ENCODE assay signal across 15 cellular contexts in genomic region chr2:168573128-168573903, GRCh38.
A peak's percentile ranks its signal among the peaks of the same experiment; 100 is the strongest.
DNase-seq lines count a peak whose midpoint lies in the region; ATAC-seq and TF ChIP-seq lines count a peak whose summit lies in the region.
"Had no signal": no experiment of that assay in that cellular context is flagged by ENCODE, and none has a peak within 500 bp of the region (broad histone marks: within the 10 kb centered on the region; RNA-seq: fewer than 3 reads in every experiment).

No MANE protein-coding gene starts in this region.

- H4K91ac ChIP-seq in mesenchymal stem cell (ENCODE audit: low read length) = no peak overlapping the region

- no peak for TF ChIP-seq CTCF in CD8-positive, alpha-beta T cell (IDR thresholded peaks at IDR 0.05)
- TF ChIP-seq CTCF in GM23338 (conservative IDR thresholded peaks at IDR 0.05; ENCODE audit: low read depth in 2 of 2) = no peak

- H3K9me3 Mint-ChIP-seq in CD8-positive, alpha-beta T cell = peaks cover 4% of the 10 kb centered on the region
- no peaks in the 10 kb centered on the region for H3K9me3 Mint-ChIP-seq in GM23338
- H3K9me3 Mint-ChIP-seq: activated CD8-positive, alpha-beta T cell treated with anti-CD3 and anti-CD28 coated beads for 36 hours; CD4-positive, alpha-beta T cell; stimulated activated naive CD8-positive, alpha-beta T cell treated with anti-CD3 and anti-CD28 coated beads, Interleukin-15, Interleukin-2, amounts not matched to agents 100 ng/mL and 50 ng/mL, for 24 hours had no signal

- no peak overlapping the region for H3K9ac ChIP-seq in mesenchymal stem cell (ENCODE audit: low read length)

- H4K20me1 ChIP-seq in GM23338 (replicated peaks; ENCODE audit: insufficient read depth) = no peaks in the 10 kb centered on the region; the same call in 1 of the 2 replicates

- CTCF ChIA-PET in CD8-positive, alpha-beta T cell (lab: Charles Lee) = no interaction called here

- no peak overlapping the region for H4K8ac ChIP-seq in mesenchymal stem cell (ENCODE audit: low read length)

- 100% methylated on average over 1 of the region's 1 CpG for WGBS in mesenchymal stem cell

- peaks cover 21% of the 10 kb centered on the region for H3K4me1 Mint-ChIP-seq in CD8-positive, alpha-beta T cell (ENCODE audit: low read depth)
- H3K4me1 Mint-ChIP-seq in GM23338 = peaks cover 23% of the 10 kb centered on the region

- H3K4me2 ChIP-seq in GM23338 = no peak overlapping the region
- H3K4me2 ChIP-seq in mesenchymal stem cell (ENCODE audit: low read length, poor library complexity, severe bottlenecking) = no peak overlapping the region

- no peaks in the 10 kb centered on the region for H3F3A ChIP-seq in GM23338 (replicated peaks; ENCODE audit: low read depth)

- peak overlapping the region in 1 of 2 experiments; percentile 24 for H3K18ac ChIP-seq in mesenchymal stem cell (ENCODE audit: low read depth in 1 of 2, low read length in 2 of 2)

- peak overlapping the region in 1 of 2 experiments; percentile 9 for H2BK12ac ChIP-seq in mesenchymal stem cell (ENCODE audit: low read length in 2 of 2)

- peaks cover 7% of the 10 kb centered on the region for H3K4me1 ChIP-seq in CD8-positive, alpha-beta T cell (ENCODE audit: insufficient read depth, low read length)
- H3K4me1 ChIP-seq in GM23338 (ENCODE audit: insufficient read depth) = peaks cover 17% of the 10 kb centered on the region
- no peaks in the 10 kb centered on the region for H3K4me1 ChIP-seq in mesenchymal stem cell (ENCODE audit: control insufficient read depth, insufficient read depth, low read depth, low read length)

- H2BK120ac ChIP-seq in mesenchymal stem cell (ENCODE audit: low read depth, low read length) = no peak overlapping the region

- no peaks in the 10 kb centered on the region for H3K9me3 ChIP-seq in CD8-positive, alpha-beta T cell (ENCODE audit: low read length)
- H3K9me3 ChIP-seq in mesenchymal stem cell (ENCODE audit: control insufficient read depth, low read length) = no peaks in the 10 kb centered on the region

- POLR2A ChIA-PET in CD8-positive, alpha-beta T cell (lab: Charles Lee) = no interaction called here

- no peaks in the 10 kb centered on the region for H3K27me3 ChIP-seq in CD8-positive, alpha-beta T cell (ENCODE audit: insufficient read depth, low read length)
- H3K27me3 ChIP-seq in GM23338 (ENCODE audit: insufficient read depth) (no peaks in the 10 kb centered on the region), mesenchymal stem cell (ENCODE audit: control insufficient read depth in 1 of 2, insufficient read depth in 1 of 2, low read length in 2 of 2) (no peaks in the 10 kb centered on the region)

- no peak overlapping the region for H3K14ac ChIP-seq in mesenchymal stem cell (ENCODE audit: low read length in 2 of 2)

- no peak overlapping the region for H2BK5ac ChIP-seq in mesenchymal stem cell (ENCODE audit: low read depth, low read length, poor library complexity, severe bottlenecking)

- no peak for ATAC-seq in CD8-positive, alpha-beta T cell
- ATAC-seq in GM23338 (no peak), HG03439 (IDR thresholded peaks at IDR 0.05; ENCODE audit: unreplicated experiment) (no peak)
- ATAC-seq: activated CD8-positive, alpha-beta T cell treated with anti-CD3 and anti-CD28 coated beads for 36 hours; T-helper 17 cell had no signal

- H3K4ac ChIP-seq in mesenchymal stem cell (ENCODE audit: low read depth in 1 of 2, low read length in 2 of 2) = no peak overlapping the region

- H3K79me1 ChIP-seq in mesenchymal stem cell (replicated peaks; ENCODE audit: low read length, poor library complexity, severe bottlenecking) = peaks cover 8% of the 10 kb centered on the region

- H3K23ac ChIP-seq in mesenchymal stem cell (ENCODE audit: low read length in 2 of 2) = no peak overlapping the region

- H3K9me2 ChIP-seq in GM23338 (ENCODE audit: insufficient read depth) = peaks cover 3% of the 10 kb centered on the region; the same call in 1 of the 2 replicates

- no peak for DNase-seq in CD8-positive, alpha-beta T cell
- no peak for DNase-seq in GM23338 (ENCODE audit: low spot score)
- peak; percentile 17 for DNase-seq in T1000 (lab: John Stamatoyannopoulos, UW)
- peak; percentile 55 for DNase-seq in mesenchymal stem cell
- DNase-seq in HT-29 (ENCODE audit: low spot score) = no peak
- no peak for DNase-seq in NOMO-1 (lab: John Stamatoyannopoulos, UW; ENCODE audit: unreplicated experiment in 2 of 2)
- no peak for DNase-seq in NCI-H524 (lab: John Stamatoyannopoulos, UW)
- DNase-seq: activated CD8-positive, alpha-beta T cell treated with anti-CD3 and anti-CD28 coated beads for 36 hours; CD4-positive, alpha-beta T cell; stimulated activated CD4-positive, alpha-beta T cell treated with anti-CD3 and anti-CD28 coated beads, Interleukin-4, amount 100 ng/mL, for 24 hours; T-helper 17 cell had no signal

- H3K27ac Mint-ChIP-seq in CD8-positive, alpha-beta T cell = peak overlapping the region; percentile 38
- 0 out of 2 replicates have a peak overlapping the region, but pooled peaks have one; percentile 10 for H3K27ac Mint-ChIP-seq in GM23338
- H3K27ac Mint-ChIP-seq: activated CD8-positive, alpha-beta T cell treated with anti-CD3 and anti-CD28 coated beads for 36 hours; CD4-positive, alpha-beta T cell; progenitor cell of endocrine pancreas; stimulated activated naive CD8-positive, alpha-beta T cell treated with anti-CD3 and anti-CD28 coated beads, Interleukin-15, Interleukin-2, amounts not matched to agents 100 ng/mL and 50 ng/mL, for 24 hours; T-helper 17 cell had no signal

- no peaks in the 10 kb centered on the region for H3K27me3 Mint-ChIP-seq in CD8-positive, alpha-beta T cell (ENCODE audit: low read depth)
- H3K27me3 Mint-ChIP-seq in GM23338 (ENCODE audit: insufficient read depth, low read depth, poor library complexity) = no peaks in the 10 kb centered on the region
- H3K27me3 Mint-ChIP-seq: activated CD8-positive, alpha-beta T cell treated with anti-CD3 and anti-CD28 coated beads for 36 hours; CD4-positive, alpha-beta T cell; progenitor cell of endocrine pancreas; stimulated activated naive CD8-positive, alpha-beta T cell treated with anti-CD3 and anti-CD28 coated beads, Interleukin-15, Interleukin-2, amounts not matched to agents 100 ng/mL and 50 ng/mL, for 24 hours; T-helper 17 cell had no signal

- no peak overlapping the region for H3K4me3 Mint-ChIP-seq in CD8-positive, alpha-beta T cell
- H3K4me3 Mint-ChIP-seq in GM23338 = no peak overlapping the region
- H3K4me3 Mint-ChIP-seq: activated CD8-positive, alpha-beta T cell treated with anti-CD3 and anti-CD28 coated beads for 36 hours; CD4-positive, alpha-beta T cell; stimulated activated naive CD8-positive, alpha-beta T cell treated with anti-CD3 and anti-CD28 coated beads, Interleukin-15, Interleukin-2, amounts not matched to agents 100 ng/mL and 50 ng/mL, for 24 hours; T-helper 17 cell had no signal

- H3K4me3 ChIP-seq in CD8-positive, alpha-beta T cell (ENCODE audit: low read depth, low read length) = no peak overlapping the region
- H3K4me3 ChIP-seq in GM23338 = no peak overlapping the region
- no peak overlapping the region for H3K4me3 ChIP-seq in mesenchymal stem cell (ENCODE audit: insufficient read depth in 1 of 2, low read depth in 1 of 2, low read length in 2 of 2)

- no peak overlapping the region for H3K27ac ChIP-seq in CD8-positive, alpha-beta T cell (ENCODE audit: low read depth, low read length)
- H3K27ac ChIP-seq in GM23338 (ENCODE audit: low read depth) = no peak overlapping the region
- no peak overlapping the region for H3K27ac ChIP-seq in mesenchymal stem cell (ENCODE audit: low read length, poor library complexity, severe bottlenecking)
- H3K27ac ChIP-seq: epithelial cell of prostate had no signal

- intact Hi-C loops in CD8-positive, alpha-beta T cell (cut with DNase I, micrococcal nuclease) = loop anchor here in 1 of 2 experiments (10.0 kb wide), 1 partner anchor 219 kb away; no protein-coding TSS in a partner anchor

- H2BK15ac ChIP-seq in mesenchymal stem cell (ENCODE audit: low read depth, poor library complexity, severe bottlenecking) = no peak overlapping the region

- H3K79me2 ChIP-seq in GM23338 (replicated peaks; ENCODE audit: insufficient read depth) = peaks cover 18% of the 10 kb centered on the region

- H2AK5ac ChIP-seq in mesenchymal stem cell (ENCODE audit: low read length, severe bottlenecking) = no peak overlapping the region

- H3K36me3 Mint-ChIP-seq in CD8-positive, alpha-beta T cell = peaks cover 15% of the 10 kb centered on the region
- no peaks in the 10 kb centered on the region for H3K36me3 Mint-ChIP-seq in GM23338 (ENCODE audit: low read depth)

- H3K36me3 ChIP-seq in CD8-positive, alpha-beta T cell (ENCODE audit: insufficient read depth, low read length) = no peaks in the 10 kb centered on the region
- H3K36me3 ChIP-seq in GM23338 (ENCODE audit: insufficient read depth) = no peaks in the 10 kb centered on the region
- H3K36me3 ChIP-seq in mesenchymal stem cell (ENCODE audit: control insufficient read depth in 1 of 2, insufficient read depth in 2 of 2, low read depth in 1 of 2, low read length in 2 of 2) = no peaks in the 10 kb centered on the region

- H2AFZ ChIP-seq in GM23338 = no peak overlapping the region
- H2AFZ ChIP-seq in mesenchymal stem cell (ENCODE audit: low read depth, low read length) = no peak overlapping the region

TF ChIP-seq in GM23338, 12 proteins besides CTCF, POLR2A, EP300 and RAD21 (continues in another document):
- no peak for TF ChIP-seq JUNB (IDR thresholded peaks at IDR 0.05; ENCODE audit: unreplicated experiment)
- no peak for TF ChIP-seq EZH2phosphoT487 (IDR thresholded peaks at IDR 0.05; ENCODE audit: unreplicated experiment)

Comparison
In these comparisons a context has a peak if more than half of its experiments do, and no peak if none do; other contexts are left out.
1. DNase-seq: peak in T1000 (single experiment) and mesenchymal stem cell (single experiment); none in CD8-positive, alpha-beta T cell (0 of 7), GM23338 (single experiment), HT-29 (single experiment), NOMO-1 (0 of 2) and NCI-H524 (0 of 2).